2 cellular contexts compared by ENCODE assay signal in genomic region chr13:50334092-50334778, GRCh38.
A peak's percentile ranks its signal among the peaks of the same experiment; 100 is the strongest.
TF ChIP-seq lines count a peak whose summit lies in the region.

No MANE protein-coding gene starts in this region.

TF ChIP-seq in K562, 482 proteins besides CTCF, POLR2A, EP300 and RAD21 (continued from another document):
- TF ChIP-seq, protein P1, sequence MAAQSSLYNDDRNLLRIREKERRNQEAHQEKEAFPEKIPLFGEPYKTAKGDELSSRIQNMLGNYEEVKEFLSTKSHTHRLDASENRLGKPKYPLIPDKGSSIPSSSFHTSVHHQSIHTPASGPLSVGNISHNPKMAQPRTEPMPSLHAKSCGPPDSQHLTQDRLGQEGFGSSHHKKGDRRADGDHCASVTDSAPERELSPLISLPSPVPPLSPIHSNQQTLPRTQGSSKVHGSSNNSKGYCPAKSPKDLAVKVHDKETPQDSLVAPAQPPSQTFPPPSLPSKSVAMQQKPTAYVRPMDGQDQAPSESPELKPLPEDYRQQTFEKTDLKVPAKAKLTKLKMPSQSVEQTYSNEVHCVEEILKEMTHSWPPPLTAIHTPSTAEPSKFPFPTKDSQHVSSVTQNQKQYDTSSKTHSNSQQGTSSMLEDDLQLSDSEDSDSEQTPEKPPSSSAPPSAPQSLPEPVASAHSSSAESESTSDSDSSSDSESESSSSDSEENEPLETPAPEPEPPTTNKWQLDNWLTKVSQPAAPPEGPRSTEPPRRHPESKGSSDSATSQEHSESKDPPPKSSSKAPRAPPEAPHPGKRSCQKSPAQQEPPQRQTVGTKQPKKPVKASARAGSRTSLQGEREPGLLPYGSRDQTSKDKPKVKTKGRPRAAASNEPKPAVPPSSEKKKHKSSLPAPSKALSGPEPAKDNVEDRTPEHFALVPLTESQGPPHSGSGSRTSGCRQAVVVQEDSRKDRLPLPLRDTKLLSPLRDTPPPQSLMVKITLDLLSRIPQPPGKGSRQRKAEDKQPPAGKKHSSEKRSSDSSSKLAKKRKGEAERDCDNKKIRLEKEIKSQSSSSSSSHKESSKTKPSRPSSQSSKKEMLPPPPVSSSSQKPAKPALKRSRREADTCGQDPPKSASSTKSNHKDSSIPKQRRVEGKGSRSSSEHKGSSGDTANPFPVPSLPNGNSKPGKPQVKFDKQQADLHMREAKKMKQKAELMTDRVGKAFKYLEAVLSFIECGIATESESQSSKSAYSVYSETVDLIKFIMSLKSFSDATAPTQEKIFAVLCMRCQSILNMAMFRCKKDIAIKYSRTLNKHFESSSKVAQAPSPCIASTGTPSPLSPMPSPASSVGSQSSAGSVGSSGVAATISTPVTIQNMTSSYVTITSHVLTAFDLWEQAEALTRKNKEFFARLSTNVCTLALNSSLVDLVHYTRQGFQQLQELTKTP (IDR thresholded peaks at IDR 0.05; ENCODE audit: low read depth in 1 of 2, partially characterized antibody in 2 of 2), result no peak
- TF ChIP-seq FOXA3 (CRISPR knock-in tag; conservative IDR thresholded peaks at IDR 0.05 in 1 of 2, IDR thresholded peaks at IDR 0.05 in 1 of 2), result 0 out of 4 replicates have a peak, but pooled peaks of 1 of the 2 experiments have one; percentile 22
- no peak for TF ChIP-seq ZNF140 (CRISPR knock-in tag; IDR thresholded peaks at IDR 0.05)
- TF ChIP-seq ZNF589 (CRISPR knock-in tag; IDR thresholded peaks at IDR 0.05; ENCODE audit: low read depth), result no peak
- TF ChIP-seq, protein P2, sequence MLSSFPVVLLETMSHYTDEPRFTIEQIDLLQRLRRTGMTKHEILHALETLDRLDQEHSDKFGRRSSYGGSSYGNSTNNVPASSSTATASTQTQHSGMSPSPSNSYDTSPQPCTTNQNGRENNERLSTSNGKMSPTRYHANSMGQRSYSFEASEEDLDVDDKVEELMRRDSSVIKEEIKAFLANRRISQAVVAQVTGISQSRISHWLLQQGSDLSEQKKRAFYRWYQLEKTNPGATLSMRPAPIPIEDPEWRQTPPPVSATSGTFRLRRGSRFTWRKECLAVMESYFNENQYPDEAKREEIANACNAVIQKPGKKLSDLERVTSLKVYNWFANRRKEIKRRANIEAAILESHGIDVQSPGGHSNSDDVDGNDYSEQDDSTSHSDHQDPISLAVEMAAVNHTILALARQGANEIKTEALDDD (IDR thresholded peaks at IDR 0.05), result peak; percentile 87
- no peak for TF ChIP-seq ZBTB5 (IDR thresholded peaks at IDR 0.05)
- TF ChIP-seq CGGBP1 (CRISPR knock-in tag; IDR thresholded peaks at IDR 0.05), result no peak
- no peak for TF ChIP-seq U2AF2 (optimal IDR thresholded peaks at IDR 0.05; ENCODE audit: low read depth, low read length)
- no peak for TF ChIP-seq CREM (IDR thresholded peaks at IDR 0.05; ENCODE audit: low read depth)
- TF ChIP-seq ZNF224 (CRISPR knock-in tag; IDR thresholded peaks at IDR 0.05), result no peak
- TF ChIP-seq, protein P3, sequence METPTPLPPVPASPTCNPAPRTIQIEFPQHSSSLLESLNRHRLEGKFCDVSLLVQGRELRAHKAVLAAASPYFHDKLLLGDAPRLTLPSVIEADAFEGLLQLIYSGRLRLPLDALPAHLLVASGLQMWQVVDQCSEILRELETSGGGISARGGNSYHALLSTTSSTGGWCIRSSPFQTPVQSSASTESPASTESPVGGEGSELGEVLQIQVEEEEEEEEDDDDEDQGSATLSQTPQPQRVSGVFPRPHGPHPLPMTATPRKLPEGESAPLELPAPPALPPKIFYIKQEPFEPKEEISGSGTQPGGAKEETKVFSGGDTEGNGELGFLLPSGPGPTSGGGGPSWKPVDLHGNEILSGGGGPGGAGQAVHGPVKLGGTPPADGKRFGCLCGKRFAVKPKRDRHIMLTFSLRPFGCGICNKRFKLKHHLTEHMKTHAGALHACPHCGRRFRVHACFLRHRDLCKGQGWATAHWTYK (CRISPR knock-in tag; IDR thresholded peaks at IDR 0.05), result peak; percentile 88
- no peak for TF ChIP-seq MCM2 (IDR thresholded peaks at IDR 0.05; ENCODE audit: low read depth)
- TF ChIP-seq ZBTB7A (IDR thresholded peaks at IDR 0.05; ENCODE audit: borderline replicate concordance, control insufficient read depth, low read depth, low read length), result no peak
- TF ChIP-seq MNT (conservative IDR thresholded peaks at IDR 0.05), result no peak

TF ChIP-seq in HEK293T, 16 proteins besides CTCF, POLR2A, EP300 and RAD21 (continued from another document):
- TF ChIP-seq TARDBP (IDR thresholded peaks at IDR 0.05) (no peak), LEF1 (IDR thresholded peaks at IDR 0.05; ENCODE audit: borderline replicate concordance) (no peak), NFRKB (IDR thresholded peaks at IDR 0.05) (no peak)
